In the genomic region with DNA sequence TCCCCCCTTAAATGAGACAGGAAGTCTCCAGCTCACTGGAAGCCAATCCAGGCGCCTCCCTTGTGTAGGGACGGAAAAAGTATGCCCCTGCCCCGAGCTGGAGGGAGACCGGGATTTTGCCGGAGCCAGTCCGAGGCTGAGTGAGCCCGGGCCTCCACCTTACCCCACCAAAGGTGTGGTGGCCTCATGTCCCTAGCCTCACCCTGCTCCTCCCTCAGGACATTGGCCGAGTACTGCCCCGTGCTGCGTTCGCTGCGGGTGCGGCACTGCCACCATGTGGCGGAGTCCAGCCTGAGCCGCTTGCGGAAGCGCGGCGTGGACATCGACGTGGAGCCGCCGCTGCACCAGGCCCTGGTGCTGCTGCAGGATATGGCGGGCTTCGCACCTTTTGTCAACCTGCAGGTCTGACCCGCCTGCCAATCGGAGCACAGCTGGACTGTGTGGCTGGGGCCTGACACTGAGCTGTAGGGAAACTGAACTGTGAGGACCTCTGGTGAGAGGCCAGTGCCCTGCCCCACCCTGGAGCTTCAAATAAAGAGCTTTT, we compare ENCODE assay signal across 1 cellular context.
TF ChIP-seq lines count a peak whose summit lies in the region.

No MANE protein-coding gene starts in this region.

TF ChIP-seq in K562, 482 proteins besides CTCF, POLR2A, EP300 and RAD21 (continued from another document):
- TF ChIP-seq, protein P1, sequence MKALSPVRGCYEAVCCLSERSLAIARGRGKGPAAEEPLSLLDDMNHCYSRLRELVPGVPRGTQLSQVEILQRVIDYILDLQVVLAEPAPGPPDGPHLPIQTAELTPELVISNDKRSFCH (CRISPR knock-in tag; IDR thresholded peaks at IDR 0.05), result no peak
- TF ChIP-seq, protein P1 (tag; IDR thresholded peaks at IDR 0.05), result peak; percentile 25; the same call in 1 of the 2 replicates
- peak; percentile 68 for TF ChIP-seq POLR2G (IDR thresholded peaks at IDR 0.05; ENCODE audit: low read depth, low read length)
- no peak for TF ChIP-seq FOXK2 (conservative IDR thresholded peaks at IDR 0.05 in 1 of 2, IDR thresholded peaks at IDR 0.05 in 1 of 2; ENCODE audit: low read depth in 2 of 2)
- TF ChIP-seq ZNF644 (tag; IDR thresholded peaks at IDR 0.05; ENCODE audit: low read depth), result 0 out of 2 replicates have a peak, but pooled peaks have one; percentile 52
- no peak for TF ChIP-seq RBM15 (IDR thresholded peaks at IDR 0.05; ENCODE audit: insufficient read depth, low read length)
- peak; percentile 35; the same call in 1 of the 2 replicates for TF ChIP-seq ZNF384 (IDR thresholded peaks at IDR 0.05; ENCODE audit: low read depth, low read length)
- TF ChIP-seq, protein P2, sequence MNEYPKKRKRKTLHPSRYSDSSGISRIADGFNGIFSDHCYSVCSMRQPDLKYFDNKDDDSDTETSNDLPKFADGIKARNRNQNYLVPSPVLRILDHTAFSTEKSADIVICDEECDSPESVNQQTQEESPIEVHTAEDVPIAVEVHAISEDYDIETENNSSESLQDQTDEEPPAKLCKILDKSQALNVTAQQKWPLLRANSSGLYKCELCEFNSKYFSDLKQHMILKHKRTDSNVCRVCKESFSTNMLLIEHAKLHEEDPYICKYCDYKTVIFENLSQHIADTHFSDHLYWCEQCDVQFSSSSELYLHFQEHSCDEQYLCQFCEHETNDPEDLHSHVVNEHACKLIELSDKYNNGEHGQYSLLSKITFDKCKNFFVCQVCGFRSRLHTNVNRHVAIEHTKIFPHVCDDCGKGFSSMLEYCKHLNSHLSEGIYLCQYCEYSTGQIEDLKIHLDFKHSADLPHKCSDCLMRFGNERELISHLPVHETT (CRISPR knock-in tag; conservative IDR thresholded peaks at IDR 0.05 in 1 of 2, IDR thresholded peaks at IDR 0.05 in 1 of 2), result peak in 1 of 2 experiments; percentile 48; a peak in 1 of 4 replicates
- no peak for TF ChIP-seq ZNF75A (CRISPR knock-in tag; IDR thresholded peaks at IDR 0.05)
- no peak for TF ChIP-seq MYBL2 (IDR thresholded peaks at IDR 0.05; ENCODE audit: low read depth)
- no peak for TF ChIP-seq MYBL2 (CRISPR knock-in tag; IDR thresholded peaks at IDR 0.05; ENCODE audit: borderline replicate concordance)
- no peak for TF ChIP-seq ESRRB (CRISPR knock-in tag; IDR thresholded peaks at IDR 0.05; ENCODE audit: borderline replicate concordance)
- TF ChIP-seq GABPB1 (CRISPR knock-in tag; IDR thresholded peaks at IDR 0.05), result peak; percentile 63
- TF ChIP-seq CEBPB (tag; IDR thresholded peaks at IDR 0.05), result 0 out of 2 replicates have a peak, but pooled peaks have one; percentile 10
- TF ChIP-seq TCF7 (IDR thresholded peaks at IDR 0.05; ENCODE audit: borderline replicate concordance), result 0 out of 2 replicates have a peak, but pooled peaks have one; percentile 48
- TF ChIP-seq SMARCE1 (IDR thresholded peaks at IDR 0.05), result no peak
- peak in 1 of 2 experiments; percentile 76; a peak in 2 of 4 replicates for TF ChIP-seq SRF (CRISPR knock-in tag; IDR thresholded peaks at IDR 0.05)
- TF ChIP-seq, protein P3, sequence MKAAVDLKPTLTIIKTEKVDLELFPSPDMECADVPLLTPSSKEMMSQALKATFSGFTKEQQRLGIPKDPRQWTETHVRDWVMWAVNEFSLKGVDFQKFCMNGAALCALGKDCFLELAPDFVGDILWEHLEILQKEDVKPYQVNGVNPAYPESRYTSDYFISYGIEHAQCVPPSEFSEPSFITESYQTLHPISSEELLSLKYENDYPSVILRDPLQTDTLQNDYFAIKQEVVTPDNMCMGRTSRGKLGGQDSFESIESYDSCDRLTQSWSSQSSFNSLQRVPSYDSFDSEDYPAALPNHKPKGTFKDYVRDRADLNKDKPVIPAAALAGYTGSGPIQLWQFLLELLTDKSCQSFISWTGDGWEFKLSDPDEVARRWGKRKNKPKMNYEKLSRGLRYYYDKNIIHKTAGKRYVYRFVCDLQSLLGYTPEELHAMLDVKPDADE (conservative IDR thresholded peaks at IDR 0.05; ENCODE audit: control insufficient read depth, low read depth, low read length), result peak; percentile 37; the same call in 1 of the 2 replicates
- TF ChIP-seq, protein P4, sequence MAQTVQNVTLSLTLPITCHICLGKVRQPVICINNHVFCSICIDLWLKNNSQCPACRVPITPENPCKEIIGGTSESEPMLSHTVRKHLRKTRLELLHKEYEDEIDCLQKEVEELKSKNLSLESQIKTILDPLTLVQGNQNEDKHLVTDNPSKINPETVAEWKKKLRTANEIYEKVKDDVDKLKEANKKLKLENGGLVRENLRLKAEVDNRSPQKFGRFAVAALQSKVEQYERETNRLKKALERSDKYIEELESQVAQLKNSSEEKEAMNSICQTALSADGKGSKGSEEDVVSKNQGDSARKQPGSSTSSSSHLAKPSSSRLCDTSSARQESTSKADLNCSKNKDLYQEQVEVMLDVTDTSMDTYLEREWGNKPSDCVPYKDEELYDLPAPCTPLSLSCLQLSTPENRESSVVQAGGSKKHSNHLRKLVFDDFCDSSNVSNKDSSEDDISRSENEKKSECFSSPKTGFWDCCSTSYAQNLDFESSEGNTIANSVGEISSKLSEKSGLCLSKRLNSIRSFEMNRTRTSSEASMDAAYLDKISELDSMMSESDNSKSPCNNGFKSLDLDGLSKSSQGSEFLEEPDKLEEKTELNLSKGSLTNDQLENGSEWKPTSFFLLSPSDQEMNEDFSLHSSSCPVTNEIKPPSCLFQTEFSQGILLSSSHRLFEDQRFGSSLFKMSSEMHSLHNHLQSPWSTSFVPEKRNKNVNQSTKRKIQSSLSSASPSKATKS (CRISPR knock-in tag; IDR thresholded peaks at IDR 0.05), result no peak
- TF ChIP-seq, protein P5, sequence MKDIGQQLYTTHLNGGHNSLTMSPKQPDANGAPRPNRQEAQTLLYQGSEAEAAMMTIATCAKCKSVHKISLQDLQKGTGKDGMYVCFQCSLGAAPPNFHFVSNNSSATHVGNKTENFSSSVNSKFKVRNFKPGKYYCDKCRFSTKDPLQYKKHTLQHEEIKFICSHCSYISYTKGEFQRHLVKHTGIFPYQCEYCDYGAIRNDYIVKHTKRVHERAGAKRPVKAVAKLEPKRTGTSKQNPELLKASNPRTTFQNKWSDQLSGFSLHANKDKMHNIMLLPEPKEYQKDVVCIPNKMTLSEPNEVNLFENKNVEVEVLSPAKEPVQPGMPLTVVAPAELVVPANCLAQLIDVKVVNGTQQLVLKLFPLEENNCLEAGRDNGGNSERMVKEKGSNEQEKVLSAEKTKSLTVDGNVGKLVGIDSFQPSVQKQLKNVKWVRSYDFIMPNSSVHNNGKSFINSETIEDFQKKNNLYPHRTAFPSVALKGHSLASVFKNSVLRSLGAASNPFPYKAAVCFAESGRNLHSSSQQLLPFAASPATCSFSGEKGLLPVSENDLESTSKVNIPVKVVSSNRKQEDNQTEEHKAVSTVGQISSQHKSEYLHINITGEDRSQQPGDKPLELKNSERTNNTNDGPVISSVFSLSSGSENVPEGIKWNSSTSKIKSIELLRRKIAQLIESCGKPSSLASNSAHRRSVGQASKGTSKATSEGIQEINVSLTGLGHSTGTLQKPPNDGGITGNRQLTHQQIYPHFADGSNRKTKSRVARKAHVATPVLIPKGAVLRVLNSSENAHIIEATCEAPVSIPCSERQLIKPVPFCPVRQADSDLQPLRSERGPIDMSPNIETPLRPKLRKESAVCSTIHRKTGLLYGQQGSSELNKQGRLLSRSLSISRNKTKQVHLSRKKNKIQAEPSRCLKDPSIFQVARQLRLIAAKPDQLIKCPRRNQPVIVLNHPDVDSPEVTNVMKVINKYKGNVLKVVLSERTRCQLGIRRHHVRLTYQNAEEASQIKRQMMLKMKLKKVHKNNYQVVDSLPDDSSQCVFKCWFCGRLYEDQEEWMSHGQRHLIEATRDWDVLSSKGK (CRISPR knock-in tag; IDR thresholded peaks at IDR 0.05), result no peak
- TF ChIP-seq FUS (optimal IDR thresholded peaks at IDR 0.05; ENCODE audit: low read depth, low read length), result no peak
- peak in 1 of 2 experiments; percentile 44; a peak in 1 of 4 replicates for TF ChIP-seq RCOR1 (IDR thresholded peaks at IDR 0.05; ENCODE audit: borderline replicate concordance in 1 of 2, low read depth in 2 of 2, low read length in 2 of 2)
- no peak for TF ChIP-seq THRAP3 (IDR thresholded peaks at IDR 0.05; ENCODE audit: borderline replicate concordance)
- TF ChIP-seq FOXK1 (CRISPR knock-in tag; IDR thresholded peaks at IDR 0.05; ENCODE audit: borderline replicate concordance), result 0 out of 2 replicates have a peak, but pooled peaks have one; percentile 76
- TF ChIP-seq NFIC (IDR thresholded peaks at IDR 0.05), result 0 out of 2 replicates have a peak, but pooled peaks have one; percentile 13
- TF ChIP-seq CTBP1 (IDR thresholded peaks at IDR 0.05; ENCODE audit: borderline replicate concordance), result peak; percentile 83
- peak; percentile 65 for TF ChIP-seq BHLHE40 (IDR thresholded peaks at IDR 0.05; ENCODE audit: low read length)
- peak; percentile 80 for TF ChIP-seq RB1 (IDR thresholded peaks at IDR 0.05; ENCODE audit: low read depth)
- TF ChIP-seq RFX1 (IDR thresholded peaks at IDR 0.05), result no peak
- peak; percentile 48; the same call in 1 of the 2 replicates for TF ChIP-seq ATF7 (IDR thresholded peaks at IDR 0.05)
- TF ChIP-seq, protein P6, sequence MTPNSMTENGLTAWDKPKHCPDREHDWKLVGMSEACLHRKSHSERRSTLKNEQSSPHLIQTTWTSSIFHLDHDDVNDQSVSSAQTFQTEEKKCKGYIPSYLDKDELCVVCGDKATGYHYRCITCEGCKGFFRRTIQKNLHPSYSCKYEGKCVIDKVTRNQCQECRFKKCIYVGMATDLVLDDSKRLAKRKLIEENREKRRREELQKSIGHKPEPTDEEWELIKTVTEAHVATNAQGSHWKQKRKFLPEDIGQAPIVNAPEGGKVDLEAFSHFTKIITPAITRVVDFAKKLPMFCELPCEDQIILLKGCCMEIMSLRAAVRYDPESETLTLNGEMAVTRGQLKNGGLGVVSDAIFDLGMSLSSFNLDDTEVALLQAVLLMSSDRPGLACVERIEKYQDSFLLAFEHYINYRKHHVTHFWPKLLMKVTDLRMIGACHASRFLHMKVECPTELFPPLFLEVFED (CRISPR knock-in tag; conservative IDR thresholded peaks at IDR 0.05), result no peak
- no peak for TF ChIP-seq ATF1 (CRISPR knock-in tag; IDR thresholded peaks at IDR 0.05)
- peak; percentile 69 for TF ChIP-seq ATF1 (tag; IDR thresholded peaks at IDR 0.05)
- peak; percentile 91 for TF ChIP-seq ZBTB17 (CRISPR knock-in tag; IDR thresholded peaks at IDR 0.05)
- TF ChIP-seq CXXC5 (CRISPR knock-in tag; IDR thresholded peaks at IDR 0.05), result peak; percentile 90
- TF ChIP-seq RBM22 (IDR thresholded peaks at IDR 0.05; ENCODE audit: low read depth, low read length, poor library complexity, severe bottlenecking), result peak; percentile 63
- no peak for TF ChIP-seq ZNF24 (IDR thresholded peaks at IDR 0.05)
- TF ChIP-seq, protein P7, sequence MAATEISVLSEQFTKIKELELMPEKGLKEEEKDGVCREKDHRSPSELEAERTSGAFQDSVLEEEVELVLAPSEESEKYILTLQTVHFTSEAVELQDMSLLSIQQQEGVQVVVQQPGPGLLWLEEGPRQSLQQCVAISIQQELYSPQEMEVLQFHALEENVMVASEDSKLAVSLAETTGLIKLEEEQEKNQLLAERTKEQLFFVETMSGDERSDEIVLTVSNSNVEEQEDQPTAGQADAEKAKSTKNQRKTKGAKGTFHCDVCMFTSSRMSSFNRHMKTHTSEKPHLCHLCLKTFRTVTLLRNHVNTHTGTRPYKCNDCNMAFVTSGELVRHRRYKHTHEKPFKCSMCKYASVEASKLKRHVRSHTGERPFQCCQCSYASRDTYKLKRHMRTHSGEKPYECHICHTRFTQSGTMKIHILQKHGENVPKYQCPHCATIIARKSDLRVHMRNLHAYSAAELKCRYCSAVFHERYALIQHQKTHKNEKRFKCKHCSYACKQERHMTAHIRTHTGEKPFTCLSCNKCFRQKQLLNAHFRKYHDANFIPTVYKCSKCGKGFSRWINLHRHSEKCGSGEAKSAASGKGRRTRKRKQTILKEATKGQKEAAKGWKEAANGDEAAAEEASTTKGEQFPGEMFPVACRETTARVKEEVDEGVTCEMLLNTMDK (IDR thresholded peaks at IDR 0.05; ENCODE audit: borderline replicate concordance, insufficient read depth, low read depth, low read length, poor library complexity, severe bottlenecking), result peak; percentile 95
- TF ChIP-seq PHB (CRISPR knock-in tag; IDR thresholded peaks at IDR 0.05), result no peak
- TF ChIP-seq RBM39 (optimal IDR thresholded peaks at IDR 0.05; ENCODE audit: low read depth, low read length), result peak; percentile 52
- TF ChIP-seq MXI1 (IDR thresholded peaks at IDR 0.05; ENCODE audit: low read depth, low read length), result peak; percentile 24; the same call in 1 of the 2 replicates
- TF ChIP-seq, protein P8, sequence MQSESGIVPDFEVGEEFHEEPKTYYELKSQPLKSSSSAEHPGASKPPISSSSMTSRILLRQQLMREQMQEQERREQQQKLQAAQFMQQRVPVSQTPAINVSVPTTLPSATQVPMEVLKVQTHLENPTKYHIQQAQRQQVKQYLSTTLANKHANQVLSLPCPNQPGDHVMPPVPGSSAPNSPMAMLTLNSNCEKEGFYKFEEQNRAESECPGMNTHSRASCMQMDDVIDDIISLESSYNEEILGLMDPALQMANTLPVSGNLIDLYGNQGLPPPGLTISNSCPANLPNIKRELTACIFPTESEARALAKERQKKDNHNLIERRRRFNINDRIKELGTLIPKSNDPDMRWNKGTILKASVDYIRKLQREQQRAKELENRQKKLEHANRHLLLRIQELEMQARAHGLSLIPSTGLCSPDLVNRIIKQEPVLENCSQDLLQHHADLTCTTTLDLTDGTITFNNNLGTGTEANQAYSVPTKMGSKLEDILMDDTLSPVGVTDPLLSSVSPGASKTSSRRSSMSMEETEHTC (IDR thresholded peaks at IDR 0.05), result no peak
- TF ChIP-seq RNF2 (IDR thresholded peaks at IDR 0.05), result peak; percentile 72; the same call in 1 of the 2 replicates
- no peak for TF ChIP-seq MED1 (CRISPR knock-in tag; IDR thresholded peaks at IDR 0.05; ENCODE audit: borderline replicate concordance)
- TF ChIP-seq RBFOX2 (IDR thresholded peaks at IDR 0.05; ENCODE audit: low read depth, low read length), result peak; percentile 72
- TF ChIP-seq, protein P9, sequence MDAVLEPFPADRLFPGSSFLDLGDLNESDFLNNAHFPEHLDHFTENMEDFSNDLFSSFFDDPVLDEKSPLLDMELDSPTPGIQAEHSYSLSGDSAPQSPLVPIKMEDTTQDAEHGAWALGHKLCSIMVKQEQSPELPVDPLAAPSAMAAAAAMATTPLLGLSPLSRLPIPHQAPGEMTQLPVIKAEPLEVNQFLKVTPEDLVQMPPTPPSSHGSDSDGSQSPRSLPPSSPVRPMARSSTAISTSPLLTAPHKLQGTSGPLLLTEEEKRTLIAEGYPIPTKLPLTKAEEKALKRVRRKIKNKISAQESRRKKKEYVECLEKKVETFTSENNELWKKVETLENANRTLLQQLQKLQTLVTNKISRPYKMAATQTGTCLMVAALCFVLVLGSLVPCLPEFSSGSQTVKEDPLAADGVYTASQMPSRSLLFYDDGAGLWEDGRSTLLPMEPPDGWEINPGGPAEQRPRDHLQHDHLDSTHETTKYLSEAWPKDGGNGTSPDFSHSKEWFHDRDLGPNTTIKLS (IDR thresholded peaks at IDR 0.05; ENCODE audit: borderline replicate concordance, low read depth), result peak; percentile 78; the same call in 1 of the 2 replicates
- TF ChIP-seq ZNF282 (CRISPR knock-in tag; IDR thresholded peaks at IDR 0.05), result 0 out of 2 replicates have a peak, but pooled peaks have one; percentile 64
- 0 out of 2 replicates have a peak, but pooled peaks have one; percentile 33 for TF ChIP-seq TEAD4 (IDR thresholded peaks at IDR 0.05; ENCODE audit: low read length)
- no peak for TF ChIP-seq TEAD4 (CRISPR knock-in tag; IDR thresholded peaks at IDR 0.05; ENCODE audit: borderline replicate concordance)
